19 cellular contexts compared by ENCODE assay signal in genomic region chr21:45433301-45433700, GRCh38. TPM values are rescaled to one million over a fixed set of nuclear protein-coding genes. Genes with fewer than 3 reads are reported as not detected.
DNase-seq lines count a peak whose midpoint lies in the region; ATAC-seq and TF ChIP-seq lines count a peak whose summit lies in the region.
"Had no signal": no experiment of that assay in that cellular context is flagged by ENCODE, and none has a peak within 500 bp of the region (broad histone marks: within the 10 kb centered on the region; RNA-seq: fewer than 3 reads in every experiment).

No MANE protein-coding gene starts in this region.

- H3K27ac ChIP-seq in ACC112 (ENCODE audit: low read depth, low read length) (peak overlapping the region; percentile 50; the same call in 1 of the 2 replicates), esophagus squamous epithelium (peak overlapping the region in 3 of 4 donors; percentile 58 to 75 (median 70)), foreskin keratinocyte (no peak overlapping the region)
- H3K27ac ChIP-seq: suprapubic skin had no signal

- H3K4me3 Mint-ChIP-seq in WTC11: no peak overlapping the region
- H3K4me3 Mint-ChIP-seq: activated B cell treated with CpG ODN at 0.5 μM for 24 hours; activated CD8-positive, alpha-beta T cell treated with anti-CD3 and anti-CD28 coated beads, Interleukin-2, amount 10 ng/mL, durations not matched to agents 7 days and 5 days; activated naive CD8-positive, alpha-beta T cell treated with anti-CD3 and anti-CD28 coated beads for 36 hours; central memory CD8-positive, alpha-beta T cell had no signal

- H3K36me3 Mint-ChIP-seq in WTC11: peaks cover 2% of the 10 kb centered on the region; the same call in 1 of the 2 replicates
- H3K36me3 Mint-ChIP-seq: activated naive CD8-positive, alpha-beta T cell treated with anti-CD3 and anti-CD28 coated beads for 36 hours had no signal

- peaks cover 30% of the 10 kb centered on the region for H3K4me1 ChIP-seq in ACC112 (ENCODE audit: control insufficient read depth, insufficient read depth, low read length, unreplicated experiment)
- peaks cover 11 to 61% (median 13%) of the 10 kb centered on the region in 3 donors for H3K4me1 ChIP-seq in esophagus squamous epithelium
- H3K4me1 ChIP-seq in foreskin keratinocyte: no peaks in the 10 kb centered on the region

- WGBS in esophagus squamous epithelium, 2 donors: 65 to 85% methylated on average over 7 to 8 of the region's 8 CpGs

- ATAC-seq in WTC11: no peak
- peak; percentile 42 for ATAC-seq in sciatic nerve
- ATAC-seq in foreskin keratinocyte: no peak
- ATAC-seq in GM18907 (IDR thresholded peaks at IDR 0.05; ENCODE audit: unreplicated experiment): no peak
- ATAC-seq: activated CD8-positive, alpha-beta T cell treated with anti-CD3 and anti-CD28 coated beads, Interleukin-2, amount 10 ng/mL, durations not matched to agents 7 days and 5 days had no signal

- TF ChIP-seq CTCF in WTC11 (IDR thresholded peaks at IDR 0.05): no peak
- no peak for TF ChIP-seq CTCF in esophagus squamous epithelium (IDR thresholded peaks at IDR 0.05)
- no peak for TF ChIP-seq CTCF in foreskin keratinocyte (conservative IDR thresholded peaks at IDR 0.05)

- H3K27ac Mint-ChIP-seq in WTC11: peak overlapping the region; percentile 48
- H3K27ac Mint-ChIP-seq: activated B cell treated with CpG ODN at 0.5 μM for 24 hours; activated CD8-positive, alpha-beta T cell treated with anti-CD3 and anti-CD28 coated beads, Interleukin-2, amount 10 ng/mL, durations not matched to agents 7 days and 5 days; activated naive CD8-positive, alpha-beta T cell treated with anti-CD3 and anti-CD28 coated beads for 36 hours had no signal

- POLR2A ChIA-PET in WTC11 (lab: Charles Lee): interaction anchor here (1.1 kb wide), 1 partner anchor 146 kb away, joined by 3 read pairs; the partner anchor contains the start of gene POFUT2

- H3K27me3 Mint-ChIP-seq in WTC11 (ENCODE audit: low read depth): no peaks in the 10 kb centered on the region

- TF ChIP-seq POLR2A in esophagus squamous epithelium (IDR thresholded peaks at IDR 0.05): no peak

- H2AFZ ChIP-seq in ACC112 (ENCODE audit: low read length, unreplicated experiment): peak overlapping the region; percentile 71

- no peaks in the 10 kb centered on the region for H3K79me2 ChIP-seq in ACC112 (ENCODE audit: control insufficient read depth, insufficient read depth, low read length, unreplicated experiment)

- intact Hi-C loops in esophagus squamous epithelium (cut with DNase I) (loop anchor here (10.0 kb wide), 2 partner anchors 58 to 478 kb away; no protein-coding TSS in a partner anchor), sciatic nerve (cut with DNase I) (no loop called here)

- no peaks in the 10 kb centered on the region for H3K9me3 Mint-ChIP-seq in WTC11
- H3K9me3 Mint-ChIP-seq: activated B cell treated with CpG ODN at 0.5 μM for 24 hours; activated naive CD8-positive, alpha-beta T cell treated with anti-CD3 and anti-CD28 coated beads for 36 hours; central memory CD8-positive, alpha-beta T cell had no signal

- no peaks in the 10 kb centered on the region for H3K9me3 ChIP-seq in esophagus squamous epithelium
- H3K9me3 ChIP-seq: suprapubic skin had no signal

- no peaks in the 10 kb centered on the region for H3K36me3 ChIP-seq in ACC112 (ENCODE audit: insufficient read depth, low read length)
- no peaks in the 10 kb centered on the region for H3K36me3 ChIP-seq in esophagus squamous epithelium
- H3K36me3 ChIP-seq: suprapubic skin had no signal

- peaks cover 64% of the 10 kb centered on the region for H3K4me1 Mint-ChIP-seq in WTC11
- H3K4me1 Mint-ChIP-seq: activated B cell treated with CpG ODN at 0.5 μM for 24 hours; central memory CD8-positive, alpha-beta T cell had no signal

- CTCF ChIA-PET in WTC11 (lab: Charles Lee): interaction anchor here (0.8 to 1.4 kb wide), 3 partner anchors 10 to 26 kb away, joined by 3 to 5 read pairs (median 3); no protein-coding TSS in a partner anchor

- H3K4me3 ChIP-seq in ACC112 (ENCODE audit: low read depth, low read length): no peak overlapping the region
- H3K4me3 ChIP-seq in esophagus squamous epithelium: no peak overlapping the region
- H3K4me3 ChIP-seq: suprapubic skin had no signal

- H3K27me3 ChIP-seq in ACC112 (ENCODE audit: insufficient read depth, low read length) (no peaks in the 10 kb centered on the region), esophagus squamous epithelium (no peaks in the 10 kb centered on the region), foreskin keratinocyte (no peaks in the 10 kb centered on the region)
- H3K27me3 ChIP-seq: suprapubic skin had no signal

- DNase-seq in WTC11 (ENCODE audit: low spot score) (no peak), esophagus squamous epithelium (lab: John Stamatoyannopoulos, UW) (no peak), sciatic nerve (ENCODE audit: low spot score) (no peak), NCI-H524 (lab: John Stamatoyannopoulos, UW) (no peak), foreskin keratinocyte (no peak)
- no peak for DNase-seq in stimulated activated CD8-positive, alpha-beta memory T cell treated with anti-CD3 and anti-CD28 coated beads, Interleukin-4, amount 100 ng/mL, for 48 hours
- DNase-seq: activated B cell treated with CpG ODN at 0.5 μM for 24 hours; activated CD8-positive, alpha-beta T cell treated with anti-CD3 and anti-CD28 coated beads, Interleukin-2, amount 10 ng/mL, durations not matched to agents 7 days and 5 days; activated naive CD8-positive, alpha-beta T cell treated with anti-CD3 and anti-CD28 coated beads for 36 hours; effector memory CD4-positive, alpha-beta T cell; hypothalamus; NCI-H69; occipital lobe; stimulated activated CD4-positive, alpha-beta T cell treated with anti-CD3 and anti-CD28 coated beads, Interleukin-4, amount 100 ng/mL, for 4 hours; T-helper 2 cell had no signal

TF ChIP-seq in WTC11, 78 proteins besides CTCF, POLR2A, EP300 and RAD21:
- TF ChIP-seq IRF2 (CRISPR knock-in tag; IDR thresholded peaks at IDR 0.05; ENCODE audit: borderline replicate concordance, low read depth): no peak
- TF ChIP-seq GTF2I (CRISPR knock-in tag; conservative IDR thresholded peaks at IDR 0.05): no peak
- no peak for TF ChIP-seq FOXJ3 (CRISPR knock-in tag; IDR thresholded peaks at IDR 0.05; ENCODE audit: borderline replicate concordance)
- TF ChIP-seq E2F4 (CRISPR knock-in tag; IDR thresholded peaks at IDR 0.05; ENCODE audit: borderline replicate concordance, low read depth): no peak
- TF ChIP-seq SMAD4 (CRISPR knock-in tag; IDR thresholded peaks at IDR 0.05): no peak
- no peak for TF ChIP-seq NFATC4 (CRISPR knock-in tag; IDR thresholded peaks at IDR 0.05)
- no peak for TF ChIP-seq MLX (CRISPR knock-in tag; IDR thresholded peaks at IDR 0.05)
- TF ChIP-seq E2F5 (CRISPR knock-in tag; IDR thresholded peaks at IDR 0.05): no peak
- no peak for TF ChIP-seq HMGXB4 (CRISPR knock-in tag; IDR thresholded peaks at IDR 0.05)
- no peak for TF ChIP-seq CBFB (CRISPR knock-in tag; IDR thresholded peaks at IDR 0.05; ENCODE audit: low read depth)
- no peak for TF ChIP-seq SP1 (CRISPR knock-in tag; conservative IDR thresholded peaks at IDR 0.05)
- no peak for TF ChIP-seq GABPB1 (CRISPR knock-in tag; IDR thresholded peaks at IDR 0.05)
- TF ChIP-seq CREM (CRISPR knock-in tag; IDR thresholded peaks at IDR 0.05): no peak
- TF ChIP-seq MYBL2 (CRISPR knock-in tag; IDR thresholded peaks at IDR 0.05): no peak

RNA-seq across cellular contexts. Expression of gene COL18A1, which starts 28.3 kb away (rescaled TPM):
- total RNA-seq in WTC11 (2021) (231 to 241 TPM (median 231 TPM) in 3 replicates), esophagus squamous epithelium (10 to 100 TPM; 38.9 to 69.0 (median 52.5) TPM), sciatic nerve (129 TPM), foreskin keratinocyte (30.0 and 37.3 TPM in 2 replicates)
- polyA plus RNA-seq in foreskin keratinocyte: 26.2 and 32.3 TPM in 2 replicates
